Comparison of ENCODE assay signal across 24 cellular contexts in genomic region chr1:70231474-70231873, GRCh38.
"Had no signal": no experiment of that assay in that cellular context is flagged by ENCODE, and none has a peak within 500 bp of the region (broad histone marks: within the 10 kb centered on the region; RNA-seq: fewer than 3 reads in every experiment).

No MANE protein-coding gene starts in this region.

- H3K4me1 ChIP-seq: pancreas, prostate gland, testis had no signal

- H3K9me3 Mint-ChIP-seq: effector memory CD8-positive, alpha-beta T cell; memory B cell; natural killer cell; stimulated activated memory B cell treated with anti-CD40 and anti-IgM and Interleukin-4, amounts not matched to agents 10 μg/mL and 1 μg/mL and 100 μg/mL, for 72 hours; type B pancreatic cell had no signal

- H3K27ac Mint-ChIP-seq: memory B cell, type B pancreatic cell had no signal

- H3K4me3 ChIP-seq: gastrocnemius medialis, lung, pancreas, prostate gland, right atrium auricular region, sigmoid colon, spleen, testis, tibial artery had no signal

- FAIRE-seq: keratinocyte, pancreas had no signal

- H3K9me3 ChIP-seq: gastrocnemius medialis, neutrophil, pancreas, prostate gland, right atrium auricular region, sigmoid colon, spleen, testis, tibial artery had no signal

- H3K27ac ChIP-seq: epithelial cell of prostate, gastrocnemius medialis, pancreas, prostate gland, right atrium auricular region, sigmoid colon, spleen, testis, tibial artery had no signal

- ATAC-seq: effector memory CD8-positive, alpha-beta T cell; esophagus mucosa; gastrocnemius medialis; natural killer cell; pancreas; stimulated activated memory B cell treated with anti-CD40 and anti-IgM and Interleukin-4, amounts not matched to agents 10 μg/mL and 1 μg/mL and 100 μg/mL, for 72 hours; stimulated activated naive CD8-positive, alpha-beta T cell treated with anti-CD3 and anti-CD28 coated beads, Interleukin-15, Interleukin-2, amounts not matched to agents 100 U/mL and 50 U/mL, for 24 hours had no signal

- H3K27me3 Mint-ChIP-seq: effector memory CD8-positive, alpha-beta T cell; memory B cell; stimulated activated memory B cell treated with anti-CD40 and anti-IgM and Interleukin-4, amounts not matched to agents 10 μg/mL and 1 μg/mL and 100 μg/mL, for 72 hours; type B pancreatic cell had no signal

- DNase-seq: cortex of kidney; effector memory CD8-positive, alpha-beta T cell; foreskin fibroblast; gastrocnemius medialis; head of caudate nucleus; natural killer cell; pancreas; sigmoid colon; spleen; stimulated activated CD4-positive, alpha-beta T cell treated with anti-CD3 and anti-CD28 coated beads, Interleukin-4, amount 100 ng/mL, for 4 hours; stimulated activated naive CD8-positive, alpha-beta T cell treated with anti-CD3 and anti-CD28 coated beads, Interleukin-15, Interleukin-2, amounts not matched to agents 100 U/mL and 50 U/mL, for 24 hours; substantia nigra; testis; tibial artery had no signal

- H3K36me3 ChIP-seq: prostate gland had no signal

- H3K27me3 ChIP-seq: gastrocnemius medialis, neutrophil, pancreas, right atrium auricular region, sigmoid colon, spleen, testis, tibial artery had no signal

- H3K4me3 Mint-ChIP-seq: effector memory CD8-positive, alpha-beta T cell; memory B cell; natural killer cell; stimulated activated memory B cell treated with anti-CD40 and anti-IgM and Interleukin-4, amounts not matched to agents 10 μg/mL and 1 μg/mL and 100 μg/mL, for 72 hours; type B pancreatic cell had no signal
